Comparison of ENCODE assay signal across 12 cellular contexts in genomic region chr12:82996168-82996812, GRCh38.
DNase-seq lines count a peak whose midpoint lies in the region; ATAC-seq lines count a peak whose summit lies in the region.
"Had no signal": no experiment of that assay in that cellular context is flagged by ENCODE, and none has a peak within 500 bp of the region (broad histone marks: within the 10 kb centered on the region; RNA-seq: fewer than 3 reads in every experiment).

No MANE protein-coding gene starts in this region.

- peaks cover 3% of the 10 kb centered on the region for H3K4me1 Mint-ChIP-seq in activated T-cell treated with anti-CD3 and anti-CD28 coated beads, Interleukin-2, amount 50 U/mL, for 72 hours (ENCODE audit: low read depth)
- H3K4me1 Mint-ChIP-seq in activated T-cell treated with anti-CD3 and anti-CD28 coated beads, Interleukin-2, amount 50 U/mL, for 24 hours (ENCODE audit: low read depth): no peaks in the 10 kb centered on the region
- H3K4me1 Mint-ChIP-seq in stimulated activated effector memory CD8-positive, alpha-beta T cell treated with anti-CD3 and anti-CD28 coated beads, Interleukin-12 subunit alpha, Interleukin-12 subunit beta, amount 100 ng/mL, for 72 hours: no peaks in the 10 kb centered on the region
- H3K4me1 Mint-ChIP-seq: B cell had no signal

- no peaks in the 10 kb centered on the region for H3K27me3 Mint-ChIP-seq in activated T-cell treated with anti-CD3 and anti-CD28 coated beads, Interleukin-2, amount 50 U/mL, for 72 hours (ENCODE audit: low read depth)
- H3K27me3 Mint-ChIP-seq in activated T-cell treated with anti-CD3 and anti-CD28 coated beads, Interleukin-2, amount 50 U/mL, for 24 hours: no peaks in the 10 kb centered on the region
- H3K27me3 Mint-ChIP-seq: B cell had no signal

- no peaks in the 10 kb centered on the region for H3K9me3 Mint-ChIP-seq in activated T-cell treated with anti-CD3 and anti-CD28 coated beads, Interleukin-2, amount 50 U/mL, for 72 hours
- H3K9me3 Mint-ChIP-seq in activated T-cell treated with anti-CD3 and anti-CD28 coated beads, Interleukin-2, amount 50 U/mL, for 24 hours: no peaks in the 10 kb centered on the region
- H3K9me3 Mint-ChIP-seq in stimulated activated effector memory CD8-positive, alpha-beta T cell treated with anti-CD3 and anti-CD28 coated beads, Interleukin-12 subunit alpha, Interleukin-12 subunit beta, amount 100 ng/mL, for 72 hours: peaks cover 3% of the 10 kb centered on the region

- DNase-seq in activated T-cell treated with anti-CD3 and anti-CD28 coated beads, Interleukin-2, amount 50 U/mL, for 72 hours: peak in 1 of 2 donors; percentile 10
- DNase-seq in activated T-cell treated with anti-CD3 and anti-CD28 coated beads, Interleukin-2, amount 50 U/mL, for 24 hours: no peak
- peak; percentile 32 for DNase-seq in NCI-H2081 treated with DMSO at 0.1 percent for 48 hours (lab: John Stamatoyannopoulos, UW)
- DNase-seq in stimulated activated effector memory CD8-positive, alpha-beta T cell treated with anti-CD3 and anti-CD28 coated beads, Interleukin-12 subunit alpha, Interleukin-12 subunit beta, amount 100 ng/mL, for 72 hours (ENCODE audit: low spot score in 2 of 2): no peak
- DNase-seq in T1000 (lab: John Stamatoyannopoulos, UW): no peak
- DNase-seq in nucleus accumbens (lab: John Stamatoyannopoulos, UW): no peak
- no peak for DNase-seq in posterior cingulate gyrus
- DNase-seq: kidney, NCI-H526 treated with DMSO at 0.1 percent for 48 hours, WERI-Rb-1 had no signal

- intact Hi-C loops in posterior cingulate gyrus (cut with DNase I): no loop called here

- H3K27ac Mint-ChIP-seq in activated T-cell treated with anti-CD3 and anti-CD28 coated beads, Interleukin-2, amount 50 U/mL, for 72 hours: peak overlapping the region; percentile 60
- no peak overlapping the region for H3K27ac Mint-ChIP-seq in activated T-cell treated with anti-CD3 and anti-CD28 coated beads, Interleukin-2, amount 50 U/mL, for 24 hours
- H3K27ac Mint-ChIP-seq in stimulated activated effector memory CD8-positive, alpha-beta T cell treated with anti-CD3 and anti-CD28 coated beads, Interleukin-12 subunit alpha, Interleukin-12 subunit beta, amount 100 ng/mL, for 72 hours: no peak overlapping the region
- H3K27ac Mint-ChIP-seq: B cell had no signal

- no peaks in the 10 kb centered on the region for H3K36me3 Mint-ChIP-seq in activated T-cell treated with anti-CD3 and anti-CD28 coated beads, Interleukin-2, amount 50 U/mL, for 72 hours (ENCODE audit: insufficient read depth in 2 of 2)
- no peaks in the 10 kb centered on the region for H3K36me3 Mint-ChIP-seq in activated T-cell treated with anti-CD3 and anti-CD28 coated beads, Interleukin-2, amount 50 U/mL, for 24 hours (ENCODE audit: low read depth)
- no peaks in the 10 kb centered on the region for H3K36me3 Mint-ChIP-seq in stimulated activated effector memory CD8-positive, alpha-beta T cell treated with anti-CD3 and anti-CD28 coated beads, Interleukin-12 subunit alpha, Interleukin-12 subunit beta, amount 100 ng/mL, for 72 hours

- peak; percentile 99 to 100 for ATAC-seq in activated T-cell treated with anti-CD3 and anti-CD28 coated beads, Interleukin-2, amount 50 U/mL, for 72 hours (replicated peaks in 1 of 2)
- ATAC-seq in HG02981 (IDR thresholded peaks at IDR 0.05; ENCODE audit: unreplicated experiment): peak; percentile 98
- ATAC-seq in stimulated activated effector memory CD8-positive, alpha-beta T cell treated with anti-CD3 and anti-CD28 coated beads, Interleukin-12 subunit alpha, Interleukin-12 subunit beta, amount 100 ng/mL, for 72 hours: peak; percentile 100

- H3K4me3 Mint-ChIP-seq in activated T-cell treated with anti-CD3 and anti-CD28 coated beads, Interleukin-2, amount 50 U/mL, for 72 hours: no peak overlapping the region
- H3K4me3 Mint-ChIP-seq in activated T-cell treated with anti-CD3 and anti-CD28 coated beads, Interleukin-2, amount 50 U/mL, for 24 hours: no peak overlapping the region
- H3K4me3 Mint-ChIP-seq in stimulated activated effector memory CD8-positive, alpha-beta T cell treated with anti-CD3 and anti-CD28 coated beads, Interleukin-12 subunit alpha, Interleukin-12 subunit beta, amount 100 ng/mL, for 72 hours: no peak overlapping the region
- H3K4me3 Mint-ChIP-seq: B cell had no signal
